28 cellular contexts compared by ENCODE assay signal in the genomic region with DNA sequence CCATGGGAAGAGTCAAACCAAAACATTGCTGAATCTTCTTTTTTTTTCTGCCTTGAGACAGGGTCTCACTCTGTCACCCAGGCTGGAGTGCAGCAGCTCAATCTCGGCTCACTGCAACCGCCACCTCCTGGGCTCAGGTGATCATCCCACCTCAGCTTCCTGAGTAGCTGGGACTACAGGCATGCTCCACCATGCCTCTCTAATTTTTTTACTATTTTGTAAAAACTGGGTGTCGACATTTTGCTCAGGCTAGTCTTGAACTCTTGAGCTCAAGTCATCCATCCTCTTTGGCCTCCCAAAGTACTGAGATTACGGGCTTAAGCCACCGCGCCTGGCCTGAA. TPM values are rescaled to one million over a fixed set of nuclear protein-coding genes. Genes with fewer than 3 reads are reported as not detected.
"Had no signal": no experiment of that assay in that cellular context is flagged by ENCODE, and none has a peak within 500 bp of the region (broad histone marks: within the 10 kb centered on the region; RNA-seq: fewer than 3 reads in every experiment).

No MANE protein-coding gene starts in this region.

- H3K4me3 ChIP-seq: heart right ventricle, testis, upper lobe of right lung had no signal

- H3K9ac ChIP-seq: parathyroid adenoma had no signal

- H2AFZ ChIP-seq: parathyroid adenoma had no signal

- H3K36me3 ChIP-seq: brain microvascular endothelial cell, heart right ventricle, upper lobe of right lung had no signal

- H3K36me3 Mint-ChIP-seq: activated naive CD4-positive, alpha-beta T cell treated with anti-CD3 and anti-CD28 coated beads, Interleukin-2, amount 50 U/mL, for 24 hours; stimulated activated effector memory CD8-positive, alpha-beta T cell treated with anti-CD3 and anti-CD28 coated beads, Interleukin-12 subunit alpha, Interleukin-12 subunit beta, amount 100 ng/mL, for 72 hours had no signal

- H3K27ac ChIP-seq: brain microvascular endothelial cell, heart right ventricle, parathyroid adenoma, testis, upper lobe of right lung had no signal

- H3K27me3 ChIP-seq: testis had no signal

- H3K9me3 Mint-ChIP-seq: activated B cell treated with CpG ODN at 0.5 μM for 24 hours; activated naive CD4-positive, alpha-beta T cell treated with anti-CD3 and anti-CD28 coated beads, Interleukin-2, amount 50 U/mL, for 24 hours; activated T-cell treated with anti-CD3 and anti-CD28 coated beads, Interleukin-2, amount 50 U/mL, for 72 hours; stimulated activated effector memory CD8-positive, alpha-beta T cell treated with anti-CD3 and anti-CD28 coated beads, Interleukin-12 subunit alpha, Interleukin-12 subunit beta, amount 100 ng/mL, for 72 hours had no signal

- ATAC-seq: activated T-cell treated with anti-CD3 and anti-CD28 coated beads, Interleukin-2, amount 50 U/mL, for 72 hours; left colon; stimulated activated effector memory CD8-positive, alpha-beta T cell treated with anti-CD3 and anti-CD28 coated beads, Interleukin-12 subunit alpha, Interleukin-12 subunit beta, amount 100 ng/mL, for 72 hours; upper lobe of right lung had no signal

- DNase-seq: activated B cell treated with CpG ODN at 0.5 μM for 24 hours; activated CD4-positive, alpha-beta T cell treated with anti-CD3 and anti-CD28 coated beads for 4 hours; activated CD4-positive, alpha-beta T cell treated with anti-CD3 and anti-CD28 coated beads, Interleukin-2, amount 50 U/mL, for 48 hours; activated gamma-delta T cell; activated T-cell treated with anti-CD3 and anti-CD28 coated beads, Interleukin-2, amount 50 U/mL, for 72 hours; aorta; brain microvascular endothelial cell; central memory CD4-positive, alpha-beta T cell; effector memory CD4-positive, alpha-beta T cell; heart right ventricle; left colon; mesenchymal stem cell; stimulated activated CD4-positive, alpha-beta T cell treated with anti-CD3 and anti-CD28 coated beads, Interleukin-2, amount 100 ng/mL, for 24 hours; T-helper 1 cell; T-helper 9 cell; testis; upper lobe of right lung had no signal

- H3K9me3 ChIP-seq: heart right ventricle, testis, upper lobe of right lung had no signal

- H3K27ac Mint-ChIP-seq: activated B cell treated with CpG ODN at 0.5 μM for 24 hours; activated naive CD4-positive, alpha-beta T cell treated with anti-CD3 and anti-CD28 coated beads, Interleukin-2, amount 50 U/mL, for 24 hours; activated T-cell treated with anti-CD3 and anti-CD28 coated beads, Interleukin-2, amount 50 U/mL, for 72 hours; stimulated activated effector memory CD8-positive, alpha-beta T cell treated with anti-CD3 and anti-CD28 coated beads, Interleukin-12 subunit alpha, Interleukin-12 subunit beta, amount 100 ng/mL, for 72 hours had no signal

- H3K4me1 Mint-ChIP-seq: activated B cell treated with CpG ODN at 0.5 μM for 24 hours; activated naive CD4-positive, alpha-beta T cell treated with anti-CD3 and anti-CD28 coated beads, Interleukin-2, amount 50 U/mL, for 24 hours; stimulated activated effector memory CD8-positive, alpha-beta T cell treated with anti-CD3 and anti-CD28 coated beads, Interleukin-12 subunit alpha, Interleukin-12 subunit beta, amount 100 ng/mL, for 72 hours had no signal

- H3K4me1 ChIP-seq: parathyroid adenoma, testis, upper lobe of right lung had no signal

- H3K4me3 Mint-ChIP-seq: activated B cell treated with CpG ODN at 0.5 μM for 24 hours; activated naive CD4-positive, alpha-beta T cell treated with anti-CD3 and anti-CD28 coated beads, Interleukin-2, amount 50 U/mL, for 24 hours; activated T-cell treated with anti-CD3 and anti-CD28 coated beads, Interleukin-2, amount 50 U/mL, for 72 hours; stimulated activated effector memory CD8-positive, alpha-beta T cell treated with anti-CD3 and anti-CD28 coated beads, Interleukin-12 subunit alpha, Interleukin-12 subunit beta, amount 100 ng/mL, for 72 hours had no signal

- H3K79me2 ChIP-seq: parathyroid adenoma had no signal

RNA-seq across cellular contexts. Expression of a gene that starts 1.5 kb away (rescaled TPM):
- total RNA-seq: activated B cell treated with CpG ODN at 0.5 μM for 24 hours; activated T-cell treated with anti-CD3 and anti-CD28 coated beads, Interleukin-2, amount 50 U/mL, for 72 hours; aorta; dermis microvascular lymphatic vessel endothelial cell; endothelial cell of umbilical vein; fibroblast of villous mesenchyme; heart right ventricle; left colon; mononuclear cell; myocyte; pulmonary artery endothelial cell; right cardiac atrium; skeletal muscle tissue; upper lobe of right lung had no signal

RNA-seq across cellular contexts. Expression of a gene that starts 16.3 kb away (rescaled TPM):
- total RNA-seq: activated B cell treated with CpG ODN at 0.5 μM for 24 hours; activated T-cell treated with anti-CD3 and anti-CD28 coated beads, Interleukin-2, amount 50 U/mL, for 72 hours; aorta; dermis microvascular lymphatic vessel endothelial cell; endothelial cell of umbilical vein; fibroblast of villous mesenchyme; heart right ventricle; left colon; mononuclear cell; myocyte; right cardiac atrium; skeletal muscle tissue; upper lobe of right lung had no signal

RNA-seq across cellular contexts. Expression of a gene that starts 29.5 kb away (rescaled TPM):
- total RNA-seq: activated B cell treated with CpG ODN at 0.5 μM for 24 hours; activated T-cell treated with anti-CD3 and anti-CD28 coated beads, Interleukin-2, amount 50 U/mL, for 72 hours; aorta; dermis microvascular lymphatic vessel endothelial cell; endothelial cell of umbilical vein; fibroblast of villous mesenchyme; heart right ventricle; left colon; mononuclear cell; myocyte; pulmonary artery endothelial cell; right cardiac atrium; skeletal muscle tissue; testis; upper lobe of right lung had no signal

RNA-seq across cellular contexts. Expression of a gene that starts 38.0 kb away (rescaled TPM):
- total RNA-seq: activated B cell treated with CpG ODN at 0.5 μM for 24 hours; activated T-cell treated with anti-CD3 and anti-CD28 coated beads, Interleukin-2, amount 50 U/mL, for 72 hours; aorta; dermis microvascular lymphatic vessel endothelial cell; endothelial cell of umbilical vein; fibroblast of villous mesenchyme; heart right ventricle; left colon; mononuclear cell; myocyte; pulmonary artery endothelial cell; right cardiac atrium; skeletal muscle tissue; upper lobe of right lung had no signal

RNA-seq across cellular contexts. Expression of a gene that starts 50.2 kb away (rescaled TPM):
- total RNA-seq: activated B cell treated with CpG ODN at 0.5 μM for 24 hours; activated T-cell treated with anti-CD3 and anti-CD28 coated beads, Interleukin-2, amount 50 U/mL, for 72 hours; aorta; dermis microvascular lymphatic vessel endothelial cell; endothelial cell of umbilical vein; fibroblast of villous mesenchyme; heart right ventricle; left colon; mononuclear cell; myocyte; pulmonary artery endothelial cell; right cardiac atrium; skeletal muscle tissue; upper lobe of right lung had no signal
